8 cellular contexts compared by ENCODE assay signal in the genomic region with DNA sequence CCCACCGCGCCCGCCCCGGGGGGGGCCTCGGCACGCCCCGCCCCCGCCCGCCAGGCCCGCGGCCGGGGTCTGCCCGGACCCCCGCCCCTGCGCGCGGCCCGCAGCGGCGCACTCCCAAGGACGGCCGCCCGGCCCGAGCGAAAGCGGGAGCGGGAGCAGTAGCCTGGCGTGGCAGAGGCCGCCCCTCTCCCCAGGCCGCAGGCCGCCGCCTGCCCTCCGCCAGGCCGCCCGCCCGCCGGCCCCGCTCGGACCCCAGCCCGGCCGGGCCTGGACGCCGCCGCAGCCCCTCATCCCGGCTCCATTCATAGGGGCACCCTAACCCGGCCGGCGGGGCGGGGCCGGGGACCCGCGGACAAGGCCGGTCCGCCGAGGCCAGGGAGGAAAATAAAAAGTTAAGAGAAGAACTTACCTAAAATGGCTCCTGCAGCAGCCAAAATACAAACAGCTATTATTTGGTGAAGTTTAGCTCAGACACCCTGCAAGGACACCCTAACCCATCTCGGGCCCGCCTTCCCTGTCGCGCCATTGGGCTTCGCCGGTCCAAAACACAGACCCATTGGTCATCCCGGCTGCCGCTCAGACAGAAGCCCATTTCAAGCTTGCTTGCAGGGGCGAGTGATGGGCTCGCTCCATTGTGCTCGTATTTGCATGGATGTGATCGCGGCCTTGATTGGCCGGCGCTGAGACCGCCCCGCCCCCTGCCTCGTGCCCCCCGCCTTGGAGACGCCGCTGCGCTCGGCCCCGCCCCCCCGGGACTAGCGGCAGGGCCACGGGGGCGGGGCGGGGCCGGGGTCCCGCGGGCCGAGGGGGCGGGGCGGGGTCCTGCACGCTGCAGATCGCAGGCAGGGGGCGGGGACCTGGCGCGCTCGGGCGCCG. TPM values are rescaled to one million over a fixed set of nuclear protein-coding genes. Genes with fewer than 3 reads are reported as not detected.
DNase-seq lines count a peak whose midpoint lies in the region; ATAC-seq and TF ChIP-seq lines count a peak whose summit lies in the region.

A gene with protein sequence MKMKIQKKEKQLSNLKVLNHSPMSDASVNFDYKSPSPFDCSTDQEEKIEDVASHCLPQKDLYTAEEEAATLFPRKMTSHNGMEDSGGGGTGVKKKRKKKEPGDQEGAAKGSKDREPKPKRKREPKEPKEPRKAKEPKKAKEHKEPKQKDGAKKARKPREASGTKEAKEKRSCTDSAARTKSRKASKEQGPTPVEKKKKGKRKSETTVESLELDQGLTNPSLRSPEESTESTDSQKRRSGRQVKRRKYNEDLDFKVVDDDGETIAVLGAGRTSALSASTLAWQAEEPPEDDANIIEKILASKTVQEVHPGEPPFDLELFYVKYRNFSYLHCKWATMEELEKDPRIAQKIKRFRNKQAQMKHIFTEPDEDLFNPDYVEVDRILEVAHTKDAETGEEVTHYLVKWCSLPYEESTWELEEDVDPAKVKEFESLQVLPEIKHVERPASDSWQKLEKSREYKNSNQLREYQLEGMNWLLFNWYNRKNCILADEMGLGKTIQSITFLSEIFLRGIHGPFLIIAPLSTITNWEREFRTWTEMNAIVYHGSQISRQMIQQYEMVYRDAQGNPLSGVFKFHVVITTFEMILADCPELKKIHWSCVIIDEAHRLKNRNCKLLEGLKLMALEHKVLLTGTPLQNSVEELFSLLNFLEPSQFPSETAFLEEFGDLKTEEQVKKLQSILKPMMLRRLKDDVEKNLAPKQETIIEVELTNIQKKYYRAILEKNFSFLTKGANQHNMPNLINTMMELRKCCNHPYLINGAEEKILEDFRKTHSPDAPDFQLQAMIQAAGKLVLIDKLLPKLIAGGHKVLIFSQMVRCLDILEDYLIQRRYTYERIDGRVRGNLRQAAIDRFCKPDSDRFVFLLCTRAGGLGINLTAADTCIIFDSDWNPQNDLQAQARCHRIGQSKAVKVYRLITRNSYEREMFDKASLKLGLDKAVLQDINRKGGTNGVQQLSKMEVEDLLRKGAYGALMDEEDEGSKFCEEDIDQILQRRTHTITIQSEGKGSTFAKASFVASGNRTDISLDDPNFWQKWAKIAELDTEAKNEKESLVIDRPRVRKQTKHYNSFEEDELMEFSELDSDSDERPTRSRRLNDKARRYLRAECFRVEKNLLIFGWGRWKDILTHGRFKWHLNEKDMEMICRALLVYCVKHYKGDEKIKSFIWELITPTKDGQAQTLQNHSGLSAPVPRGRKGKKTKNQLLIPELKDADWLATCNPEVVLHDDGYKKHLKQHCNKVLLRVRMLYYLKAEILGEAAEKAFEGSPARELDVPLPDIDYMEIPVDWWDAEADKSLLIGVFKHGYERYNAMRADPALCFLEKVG (N-terminal part only) (minus strand): TSS at position 447 of the 876 bp plus-strand sequence. CDS start 67,040 bp downstream, outside the sequence.

- H3K27me3 ChIP-seq in adipocyte (replicated peaks; ENCODE audit: control insufficient read depth, insufficient read depth, low read length) (no peaks in the 10 kb centered on the region), heart right ventricle (no peaks in the 10 kb centered on the region), upper lobe of left lung (no peaks in the 10 kb centered on the region)

- TF ChIP-seq EP300 in upper lobe of left lung (IDR thresholded peaks at IDR 0.05), result no peak

- peak within 1 kb of the TSS; percentile 77 to 95 (median 86) for H3K27ac ChIP-seq in heart right ventricle
- H3K27ac ChIP-seq in upper lobe of left lung, result peak within 1 kb of the TSS; percentile 75 to 90 (median 79)

- H3K9ac ChIP-seq in adipocyte (ENCODE audit: low read length), result peak within 1 kb of the TSS; percentile 84

- no peaks in the 10 kb centered on the region for H3K9me3 ChIP-seq in adipocyte (ENCODE audit: control insufficient read depth, low read length)
- H3K9me3 ChIP-seq in heart right ventricle, result no peaks in the 10 kb centered on the region
- H3K9me3 ChIP-seq in upper lobe of left lung, result no peaks in the 10 kb centered on the region

- peak; percentile 99 for DNase-seq in NCI-H1436 (lab: John Stamatoyannopoulos, UW)
- DNase-seq in T follicular helper cell (ENCODE audit: low read depth), result peak; percentile 99
- DNase-seq in adipocyte (ENCODE audit: low read depth), result peak; percentile 100
- DNase-seq in heart right ventricle, result peak; percentile 100
- peak; percentile 98 to 100 (median 100) for DNase-seq in posterior cingulate gyrus
- DNase-seq in upper lobe of left lung, result peak; percentile 99 to 100

- H3K4me1 ChIP-seq in adipocyte (ENCODE audit: control insufficient read depth, insufficient read depth, low read length), result peaks cover 44% of the 10 kb centered on the region
- H3K4me1 ChIP-seq in heart right ventricle, result peaks cover 0 to 52% (median 34%) of the 10 kb centered on the region in 9 donors
- peaks cover 16 to 37% (median 18%) of the 10 kb centered on the region in 4 donors for H3K4me1 ChIP-seq in upper lobe of left lung

- H3K36me3 ChIP-seq in adipocyte (ENCODE audit: control insufficient read depth, insufficient read depth, low read length, severe bottlenecking) (no peaks in the 10 kb centered on the region), heart right ventricle (no peaks in the 10 kb centered on the region), upper lobe of left lung (no peaks in the 10 kb centered on the region)

- WGBS in heart right ventricle, 2 donors, result 0% methylated on average over 55 to 98 of the region's 98 CpGs
- WGBS in upper lobe of left lung, 2 donors, result 0% methylated on average over 35 of the region's 98 CpGs; no CpG with 5 or more reads in 1 of the 2 donors

- intact Hi-C loops in heart right ventricle (cut with DNase I), result loop anchor here in 6 of 10 donors (2.0 to 10.0 kb wide), 8 partner anchors 46 to 273 kb away; a partner anchor contains a TSS
- intact Hi-C loops in posterior cingulate gyrus (cut with DNase I), result loop anchor here (5.0 kb wide), 1 partner anchor 74 kb away; no protein-coding TSS in a partner anchor

- H3K4me3 ChIP-seq in GM12875 (ENCODE audit: low read depth, low read length) (peak within 1 kb of the TSS; percentile 66), adipocyte (ENCODE audit: low read length) (peak within 1 kb of the TSS; percentile 91), heart right ventricle (peak within 1 kb of the TSS; percentile 59 to 94 (median 76)), upper lobe of left lung (peak within 1 kb of the TSS; percentile 68 to 92 (median 82))

- peak in 2 of 4 donors; percentile 49 to 52 for TF ChIP-seq POLR2A in upper lobe of left lung (IDR thresholded peaks at IDR 0.05)

- no peak for TF ChIP-seq CTCF in GM12875 (IDR thresholded peaks at IDR 0.05; ENCODE audit: borderline replicate concordance, insufficient read depth, low read depth, low read length)
- TF ChIP-seq CTCF in heart right ventricle (IDR thresholded peaks at IDR 0.05), result no peak
- peak in 1 of 6 experiments; percentile 20 for TF ChIP-seq CTCF in upper lobe of left lung (IDR thresholded peaks at IDR 0.05)

- ATAC-seq in HG02798 (IDR thresholded peaks at IDR 0.05; ENCODE audit: poor library complexity, unreplicated experiment), result peak; percentile 98
- peak; percentile 99 to 100 (median 99) for ATAC-seq in heart right ventricle
- ATAC-seq in upper lobe of left lung (ENCODE audit: low FRiP score in 2 of 2), result peak; percentile 99

RNA-seq across cellular contexts. Expression of the gene that starts here (rescaled TPM):
- total RNA-seq in heart right ventricle, result 10 to 100 TPM; 27.1 to 52.9 (median 41.0) TPM
- polyA plus RNA-seq in heart right ventricle, result 10 to 100 TPM in 1 of 2 donors, 1 to 10 TPM in 1; 3.0 to 29.0 TPM
- total RNA-seq in upper lobe of left lung, result 10 to 100 TPM; 25.4 to 62.9 (median 35.3) TPM

Comparison
In these comparisons a context has a peak if more than half of its experiments do, and no peak if none do; other contexts are left out.
1. Peak in every context shown above with its lines: DNase-seq, ATAC-seq, H3K4me3 ChIP-seq and H3K27ac ChIP-seq.